Comparison of ENCODE assay signal across 5 cellular contexts in the genomic region with DNA sequence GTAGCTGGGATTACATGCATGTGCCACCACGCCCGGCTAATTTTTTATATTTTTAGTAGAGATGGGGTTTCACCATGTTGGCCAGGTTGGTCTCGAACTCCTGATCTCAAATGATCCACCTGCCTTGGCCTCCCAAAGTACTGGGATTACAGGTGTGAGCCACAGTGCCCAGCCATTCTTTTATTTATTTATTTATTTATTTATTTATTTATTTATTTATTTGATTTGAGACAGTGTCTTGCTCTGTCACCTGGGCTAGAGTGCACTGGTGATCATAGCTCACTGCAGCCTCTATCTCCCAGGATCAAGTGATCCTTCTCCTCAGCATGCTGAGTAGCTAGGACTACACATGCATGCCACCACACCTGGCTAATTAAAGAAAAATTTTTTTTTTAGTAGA. TPM values are rescaled to one million over a fixed set of nuclear protein-coding genes. Genes with fewer than 3 reads are reported as not detected.
DNase-seq lines count a peak whose midpoint lies in the region; ATAC-seq, FAIRE-seq and TF ChIP-seq lines count a peak whose summit lies in the region.
"Not testable (repeated sequence)": the region's sequence is repeated elsewhere in the genome, so short reads cannot be mapped to it uniquely, and the experiment has no call there.
"Had no signal": no experiment of that assay in that cellular context is flagged by ENCODE, and none has a peak within 500 bp of the region (broad histone marks: within the 10 kb centered on the region; RNA-seq: fewer than 3 reads in every experiment).

No MANE protein-coding gene starts in this region.

- TF ChIP-seq EP300 in A549 (IDR thresholded peaks at IDR 0.05): not testable (repeated sequence)

- ATAC-seq in A549: not testable (repeated sequence)

- not testable (repeated sequence) for H3K9me3 ChIP-seq in A549; HEK293 (ENCODE audit: control insufficient read depth, insufficient read depth, low read depth, low read length)

- TF ChIP-seq CTCF in A549 (IDR thresholded peaks at IDR 0.05); HEK293 (tag by site-specific recombination; IDR thresholded peaks at IDR 0.05): not testable (repeated sequence)

- not testable (repeated sequence) for TF ChIP-seq POLR2A in A549 (IDR thresholded peaks at IDR 0.05; ENCODE audit: low read length)

- H3K4me2 ChIP-seq in A549: not testable (repeated sequence)

- not testable (repeated sequence) for H3K27ac ChIP-seq in A549; HEK293 (ENCODE audit: extremely low read depth, low read depth, low read length)

- TF ChIP-seq RAD21 in A549 (conservative IDR thresholded peaks at IDR 0.05 in 1 of 2, IDR thresholded peaks at IDR 0.05 in 1 of 2): not testable (repeated sequence)

- H3K4me3 ChIP-seq in A549; HEK293 (ENCODE audit: low read depth, low read length): not testable (repeated sequence)

- DNase-seq in A549 (ENCODE audit: low read depth in 1 of 2, low spot score in 1 of 2): not testable (repeated sequence)

- H3K36me3 ChIP-seq in HEK293 (ENCODE audit: control insufficient read depth in 2 of 2, insufficient read depth in 1 of 2, low read length in 2 of 2): not testable (repeated sequence)

- WGBS in A549 (ENCODE audit: missing lambda C conversion rate): 55% methylated on average over 3 of the region's 3 CpGs

- FAIRE-seq in A549 (lab: Jason Lieb, UNC): not testable (repeated sequence)

- CTCF ChIA-PET in A549 (lab: Yijun Ruan, JAX); HEK293 (lab: Yijun Ruan, JAX): not testable (repeated sequence)

- POLR2A ChIA-PET in A549 (lab: Yijun Ruan, JAX); HEK293 (lab: Yijun Ruan, JAX): not testable (repeated sequence)

- not testable (repeated sequence) for H3K4me1 ChIP-seq in A549; HEK293 (ENCODE audit: control insufficient read depth, insufficient read depth, low read length)

TF ChIP-seq in A549, 52 proteins besides CTCF, POLR2A, EP300 and RAD21:
- peak; percentile 87 for TF ChIP-seq ZC3H11A (IDR thresholded peaks at IDR 0.05)

TF ChIP-seq in HEK293, 187 proteins besides CTCF, POLR2A, EP300 and RAD21 (continues in another document):
- TF ChIP-seq ZNF664 (tag by site-specific recombination; IDR thresholded peaks at IDR 0.05) (peak; percentile 74; the same call in 1 of the 2 replicates), ZNF266 (tag by site-specific recombination; IDR thresholded peaks at IDR 0.05; ENCODE audit: low read depth) (peak; percentile 77; the same call in 1 of the 2 replicates), ZBTB8A (tag by site-specific recombination; IDR thresholded peaks at IDR 0.05) (peak; percentile 74), ZNF791 (tag by site-specific recombination; IDR thresholded peaks at IDR 0.05) (0 out of 2 replicates have a peak, but pooled peaks have one; percentile 29), GLI2 (tag by site-specific recombination; IDR thresholded peaks at IDR 0.05; ENCODE audit: borderline replicate concordance, low read depth) (peak; percentile 47; the same call in 1 of the 2 replicates), ZNF514 (tag by site-specific recombination; IDR thresholded peaks at IDR 0.05) (peak; percentile 76; the same call in 1 of the 2 replicates), RBAK (tag by site-specific recombination; IDR thresholded peaks at IDR 0.05) (0 out of 2 replicates have a peak, but pooled peaks have one; percentile 42), ZNF366 (tag by site-specific recombination; conservative IDR thresholded peaks at IDR 0.05) (0 out of 2 replicates have a peak, but pooled peaks have one; percentile 25), ZNF140 (tag by site-specific recombination; IDR thresholded peaks at IDR 0.05) (peak; percentile 72), ZXDB (tag by site-specific recombination; IDR thresholded peaks at IDR 0.05) (peak; percentile 61), ZNF555 (tag by site-specific recombination; conservative IDR thresholded peaks at IDR 0.05) (peak; percentile 79), ZNF623 (tag by site-specific recombination; IDR thresholded peaks at IDR 0.05) (peak; percentile 81)
- TF ChIP-seq, protein P1, sequence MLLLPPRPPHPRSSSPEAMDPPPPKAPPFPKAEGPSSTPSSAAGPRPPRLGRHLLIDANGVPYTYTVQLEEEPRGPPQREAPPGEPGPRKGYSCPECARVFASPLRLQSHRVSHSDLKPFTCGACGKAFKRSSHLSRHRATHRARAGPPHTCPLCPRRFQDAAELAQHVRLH (tag by site-specific recombination; IDR thresholded peaks at IDR 0.05): 0 out of 2 replicates have a peak, but pooled peaks have one; percentile 34
- TF ChIP-seq, protein P2, sequence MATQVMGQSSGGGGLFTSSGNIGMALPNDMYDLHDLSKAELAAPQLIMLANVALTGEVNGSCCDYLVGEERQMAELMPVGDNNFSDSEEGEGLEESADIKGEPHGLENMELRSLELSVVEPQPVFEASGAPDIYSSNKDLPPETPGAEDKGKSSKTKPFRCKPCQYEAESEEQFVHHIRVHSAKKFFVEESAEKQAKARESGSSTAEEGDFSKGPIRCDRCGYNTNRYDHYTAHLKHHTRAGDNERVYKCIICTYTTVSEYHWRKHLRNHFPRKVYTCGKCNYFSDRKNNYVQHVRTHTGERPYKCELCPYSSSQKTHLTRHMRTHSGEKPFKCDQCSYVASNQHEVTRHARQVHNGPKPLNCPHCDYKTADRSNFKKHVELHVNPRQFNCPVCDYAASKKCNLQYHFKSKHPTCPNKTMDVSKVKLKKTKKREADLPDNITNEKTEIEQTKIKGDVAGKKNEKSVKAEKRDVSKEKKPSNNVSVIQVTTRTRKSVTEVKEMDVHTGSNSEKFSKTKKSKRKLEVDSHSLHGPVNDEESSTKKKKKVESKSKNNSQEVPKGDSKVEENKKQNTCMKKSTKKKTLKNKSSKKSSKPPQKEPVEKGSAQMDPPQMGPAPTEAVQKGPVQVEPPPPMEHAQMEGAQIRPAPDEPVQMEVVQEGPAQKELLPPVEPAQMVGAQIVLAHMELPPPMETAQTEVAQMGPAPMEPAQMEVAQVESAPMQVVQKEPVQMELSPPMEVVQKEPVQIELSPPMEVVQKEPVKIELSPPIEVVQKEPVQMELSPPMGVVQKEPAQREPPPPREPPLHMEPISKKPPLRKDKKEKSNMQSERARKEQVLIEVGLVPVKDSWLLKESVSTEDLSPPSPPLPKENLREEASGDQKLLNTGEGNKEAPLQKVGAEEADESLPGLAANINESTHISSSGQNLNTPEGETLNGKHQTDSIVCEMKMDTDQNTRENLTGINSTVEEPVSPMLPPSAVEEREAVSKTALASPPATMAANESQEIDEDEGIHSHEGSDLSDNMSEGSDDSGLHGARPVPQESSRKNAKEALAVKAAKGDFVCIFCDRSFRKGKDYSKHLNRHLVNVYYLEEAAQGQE (tag by site-specific recombination; IDR thresholded peaks at IDR 0.05): peak; percentile 66
- TF ChIP-seq, protein P3, sequence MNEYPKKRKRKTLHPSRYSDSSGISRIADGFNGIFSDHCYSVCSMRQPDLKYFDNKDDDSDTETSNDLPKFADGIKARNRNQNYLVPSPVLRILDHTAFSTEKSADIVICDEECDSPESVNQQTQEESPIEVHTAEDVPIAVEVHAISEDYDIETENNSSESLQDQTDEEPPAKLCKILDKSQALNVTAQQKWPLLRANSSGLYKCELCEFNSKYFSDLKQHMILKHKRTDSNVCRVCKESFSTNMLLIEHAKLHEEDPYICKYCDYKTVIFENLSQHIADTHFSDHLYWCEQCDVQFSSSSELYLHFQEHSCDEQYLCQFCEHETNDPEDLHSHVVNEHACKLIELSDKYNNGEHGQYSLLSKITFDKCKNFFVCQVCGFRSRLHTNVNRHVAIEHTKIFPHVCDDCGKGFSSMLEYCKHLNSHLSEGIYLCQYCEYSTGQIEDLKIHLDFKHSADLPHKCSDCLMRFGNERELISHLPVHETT (tag by site-specific recombination; IDR thresholded peaks at IDR 0.05): 0 out of 2 replicates have a peak, but pooled peaks have one; percentile 60
- TF ChIP-seq, protein P4, sequence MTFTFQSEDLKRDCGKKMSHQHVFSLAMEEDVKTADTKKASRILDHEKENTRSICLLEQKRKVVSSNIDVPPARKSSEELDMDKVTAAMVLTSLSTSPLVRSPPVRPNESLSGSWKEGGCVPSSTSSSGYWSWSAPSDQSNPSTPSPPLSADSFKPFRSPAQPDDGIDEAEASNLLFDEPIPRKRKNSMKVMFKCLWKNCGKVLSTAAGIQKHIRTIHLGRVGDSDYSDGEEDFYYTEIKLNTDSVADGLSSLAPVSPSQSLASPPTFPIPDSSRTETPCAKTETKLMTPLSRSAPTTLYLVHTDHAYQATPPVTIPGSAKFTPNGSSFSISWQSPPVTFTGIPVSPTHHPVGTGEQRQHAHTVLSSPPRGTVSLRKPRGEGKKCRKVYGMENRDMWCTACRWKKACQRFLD (tag by site-specific recombination; IDR thresholded peaks at IDR 0.05): peak; percentile 58; the same call in 1 of the 2 replicates

RNA-seq across cellular contexts. Expression of a gene that starts 10.6 kb away (rescaled TPM):
- polyA plus RNA-seq in A549 (2011; rRNA removed): 0.09 TPM in 1 of 2 replicates, not detected in the other
- polyA plus RNA-seq in A549 (2012; cell fraction: cytosol; rRNA removed): 0.01 TPM in 1 of 2 replicates, not detected in the other
- not detected in 2 replicates for polyA plus RNA-seq in A549 (2012; cell fraction: nucleus; rRNA removed)
- polyA plus RNA-seq in A549 (2017; fragmentation: RNase III; extraction: RNeasy Plus Mini Kit Qiagen cat#74134 plus additional on column Dnase treatment): not detected in 3 replicates
- polyA minus RNA-seq in A549 (2011; rRNA and poly(A)+ RNA removed): not detected in 2 replicates
- polyA plus RNA-seq: BJ; CD4-positive, alpha-beta memory T cell; CD8-positive, alpha-beta memory T cell had no signal

RNA-seq across cellular contexts. Expression of a gene that starts 23.5 kb away (rescaled TPM):
- 37.9 and 40.5 TPM in 2 replicates for polyA plus RNA-seq in A549 (2011; rRNA removed)
- 8.2 and 10.3 TPM in 2 replicates for polyA plus RNA-seq in A549 (2012; cell fraction: cytosol; rRNA removed)
- polyA plus RNA-seq in A549 (2012; cell fraction: nucleus; rRNA removed): 26.3 and 33.2 TPM in 2 replicates
- polyA plus RNA-seq in A549 (2017; fragmentation: RNase III; extraction: RNeasy Plus Mini Kit Qiagen cat#74134 plus additional on column Dnase treatment): 12.9 to 15.2 TPM (median 14.4 TPM) in 3 replicates
- 69.8 and 83.8 TPM in 2 replicates for polyA minus RNA-seq in A549 (2011; rRNA and poly(A)+ RNA removed)
